In genomic region chr9:111274737-111275136, GRCh38 we compare ENCODE assay signal across 25 cellular contexts. TPM values are rescaled to one million over a fixed set of nuclear protein-coding genes. Genes with fewer than 3 reads are reported as not detected.
DNase-seq lines count a peak whose midpoint lies in the region; ATAC-seq and TF ChIP-seq lines count a peak whose summit lies in the region.
"Had no signal": no experiment of that assay in that cellular context is flagged by ENCODE, and none has a peak within 500 bp of the region (broad histone marks: within the 10 kb centered on the region; RNA-seq: fewer than 3 reads in every experiment).

No MANE protein-coding gene starts in this region.

- TF ChIP-seq POLR2A in erythroblast (IDR thresholded peaks at IDR 0.05; ENCODE audit: low read length) = no peak

- H3K9me3 Mint-ChIP-seq in activated T-helper 17 cell treated with anti-CD3 and anti-CD28 coated beads, Interleukin-2, amount 50 U/mL, for 72 hours = no peaks in the 10 kb centered on the region
- no peaks in the 10 kb centered on the region for H3K9me3 Mint-ChIP-seq in WTC11

- peaks cover 26% of the 10 kb centered on the region for H3K27me3 Mint-ChIP-seq in activated T-helper 17 cell treated with anti-CD3 and anti-CD28 coated beads, Interleukin-2, amount 50 U/mL, for 72 hours
- no peaks in the 10 kb centered on the region for H3K27me3 Mint-ChIP-seq in WTC11 (ENCODE audit: low read depth)

- H3K36me3 Mint-ChIP-seq in activated T-helper 17 cell treated with anti-CD3 and anti-CD28 coated beads, Interleukin-2, amount 50 U/mL, for 72 hours (ENCODE audit: low read depth) = no peaks in the 10 kb centered on the region
- H3K36me3 Mint-ChIP-seq in WTC11 = no peaks in the 10 kb centered on the region
- H3K36me3 Mint-ChIP-seq: CD14-positive monocyte; CD4-positive, alpha-beta memory T cell had no signal

- POLR2A ChIA-PET in WTC11 (lab: Charles Lee) = no interaction called here

- no peak overlapping the region for H3K27ac Mint-ChIP-seq in activated T-helper 17 cell treated with anti-CD3 and anti-CD28 coated beads, Interleukin-2, amount 50 U/mL, for 72 hours
- H3K27ac Mint-ChIP-seq in WTC11 = no peak overlapping the region
- H3K27ac Mint-ChIP-seq: CD14-positive monocyte; CD4-positive, alpha-beta memory T cell had no signal

- H3K4me3 ChIP-seq in epithelial cell of esophagus (ENCODE audit: low read length) = no peak overlapping the region
- H3K4me3 ChIP-seq: A549; BLaER1 treated with 17β-estradiol and CSF1 and Interleukin-3, amounts not matched to agents 10 nM and 100 nM; GM23248 had no signal

- no peak overlapping the region for H3K4me3 Mint-ChIP-seq in activated T-helper 17 cell treated with anti-CD3 and anti-CD28 coated beads, Interleukin-2, amount 50 U/mL, for 72 hours
- no peak overlapping the region for H3K4me3 Mint-ChIP-seq in WTC11
- H3K4me3 Mint-ChIP-seq: CD14-positive monocyte; CD4-positive, alpha-beta memory T cell had no signal

- TF ChIP-seq CTCF in epithelial cell of esophagus (IDR thresholded peaks at IDR 0.05; ENCODE audit: insufficient read depth, low read depth, low read length, missing control alignments) = no peak
- no peak for TF ChIP-seq CTCF in WTC11 (IDR thresholded peaks at IDR 0.05)

- CTCF ChIA-PET in WTC11 (lab: Charles Lee) = no interaction called here

- no peak for ATAC-seq in activated T-helper 17 cell treated with anti-CD3 and anti-CD28 coated beads, Interleukin-2, amount 50 U/mL, for 72 hours (replicated peaks)
- no peak for ATAC-seq in WTC11
- ATAC-seq: A549 had no signal

- no peaks in the 10 kb centered on the region for H3K4me1 Mint-ChIP-seq in activated T-helper 17 cell treated with anti-CD3 and anti-CD28 coated beads, Interleukin-2, amount 50 U/mL, for 72 hours
- peaks cover 15% of the 10 kb centered on the region for H3K4me1 Mint-ChIP-seq in WTC11
- H3K4me1 Mint-ChIP-seq: CD4-positive, alpha-beta memory T cell had no signal

- peak; percentile 14 for DNase-seq in ELR (ENCODE audit: low read depth)
- peak; percentile 41 for DNase-seq in M059J (ENCODE audit: low read depth)
- DNase-seq in epithelial cell of esophagus (ENCODE audit: low read depth) = peak; percentile 48
- DNase-seq in iris pigment epithelial cell (ENCODE audit: low read depth) = peak; percentile 22
- DNase-seq in erythroblast (lab: John Stamatoyannopoulos, UW) = no peak
- DNase-seq in stimulated activated CD8-positive, alpha-beta memory T cell treated with anti-CD3 and anti-CD28 coated beads, Interleukin-4, amount 100 ng/mL, for 48 hours = no peak
- no peak for DNase-seq in WTC11 (ENCODE audit: low spot score)
- DNase-seq: 8988T; ACHN; AML-193; BE2C; Calu3; CD4-positive, alpha-beta memory T cell; COR-L47; DMS53; DMS79 treated with DMSO at 0.1 percent for 48 hours; GM23248; H7; HCEC 1CT had no signal

TF ChIP-seq in WTC11, 78 proteins besides CTCF, POLR2A, EP300 and RAD21 (continues in another document):
- TF ChIP-seq PREB (CRISPR knock-in tag; IDR thresholded peaks at IDR 0.05; ENCODE audit: borderline replicate concordance) = no peak
- TF ChIP-seq NR3C1 (CRISPR knock-in tag; conservative IDR thresholded peaks at IDR 0.05; ENCODE audit: low read depth) = no peak
- TF ChIP-seq GABPB1 (CRISPR knock-in tag; IDR thresholded peaks at IDR 0.05) = no peak
- no peak for TF ChIP-seq NFATC4 (CRISPR knock-in tag; IDR thresholded peaks at IDR 0.05)
- no peak for TF ChIP-seq IRF1 (CRISPR knock-in tag; IDR thresholded peaks at IDR 0.05)
- TF ChIP-seq ZNF512 (CRISPR knock-in tag; IDR thresholded peaks at IDR 0.05; ENCODE audit: borderline replicate concordance) = no peak
- TF ChIP-seq ZNF425 (CRISPR knock-in tag; conservative IDR thresholded peaks at IDR 0.05) = no peak
- TF ChIP-seq ZNF416 (CRISPR knock-in tag; IDR thresholded peaks at IDR 0.05) = no peak
- no peak for TF ChIP-seq AR (CRISPR knock-in tag; IDR thresholded peaks at IDR 0.05)
- no peak for TF ChIP-seq SP1 (CRISPR knock-in tag; conservative IDR thresholded peaks at IDR 0.05)
- TF ChIP-seq ZNF317 (CRISPR knock-in tag; IDR thresholded peaks at IDR 0.05; ENCODE audit: borderline replicate concordance, low read depth) = no peak
- TF ChIP-seq ATF6 (CRISPR knock-in tag; IDR thresholded peaks at IDR 0.05) = no peak

RNA-seq across cellular contexts. Expression of gene OR2K2, which starts 55.3 kb away (rescaled TPM):
- total RNA-seq in M059J (2014; rRNA removed; shearing (Covaris generic)) = not detected in 2 replicates
- total RNA-seq in activated T-helper 17 cell treated with anti-CD3 and anti-CD28 coated beads, Interleukin-2, amount 50 U/mL, for 72 hours = not detected
- not detected in 3 replicates for total RNA-seq in WTC11 (2021)
- total RNA-seq: Calu3; CD4-positive, alpha-beta memory T cell; Daoy; GM23248; H1; H7 had no signal

Comparison
In these comparisons a context has a peak if more than half of its experiments do, and no peak if none do; other contexts are left out.
1. DNase-seq: peak in ELR (single experiment), M059J (single experiment), epithelial cell of esophagus (single experiment) and iris pigment epithelial cell (single experiment); none in erythroblast (0 of 2), stimulated activated CD8-positive, alpha-beta memory T cell treated with anti-CD3 and anti-CD28 coated beads, Interleukin-4, amount 100 ng/mL, for 48 hours (single experiment) and WTC11 (single experiment).